Comparison of ENCODE assay signal across 15 cellular contexts in genomic region chr9:37149646-37150308, GRCh38. TPM values are rescaled to one million over a fixed set of nuclear protein-coding genes. Genes with fewer than 3 reads are reported as not detected.
A peak's percentile ranks its signal among the peaks of the same experiment; 100 is the strongest.
DNase-seq lines count a peak whose midpoint lies in the region; ATAC-seq and TF ChIP-seq lines count a peak whose summit lies in the region.
"Had no signal": no experiment of that assay in that cellular context is flagged by ENCODE, and none has a peak within 500 bp of the region (broad histone marks: within the 10 kb centered on the region; RNA-seq: fewer than 3 reads in every experiment).

No MANE protein-coding gene starts in this region.

- no peak overlapping the region for H3K23ac ChIP-seq in mesendoderm (ENCODE audit: low read length)

- H3K79me1 ChIP-seq in mesendoderm (ENCODE audit: low read length), result peaks cover 1% of the 10 kb centered on the region

- intact Hi-C loops in activated B cell treated with CpG ODN at 0.5 μM for 24 hours (cut with micrococcal nuclease), result loop anchor here (2.0 to 5.0 kb wide), 2 partner anchors 13 to 153 kb away; no protein-coding TSS in a partner anchor

- peaks cover 17% of the 10 kb centered on the region; the same call in 1 of the 2 replicates for H3K79me2 ChIP-seq in GM23338 (replicated peaks; ENCODE audit: insufficient read depth)
- H3K79me2 ChIP-seq in mesendoderm (ENCODE audit: control insufficient read depth, insufficient read depth, low read length), result no peaks in the 10 kb centered on the region

- WGBS in mesendoderm (ENCODE audit: extremely low coverage, insufficient coverage, low lambda C conversion rate), result no CpG with 5 or more reads among the region's 4 CpGs

- no peak for TF ChIP-seq CTCF in GM23338 (conservative IDR thresholded peaks at IDR 0.05; ENCODE audit: low read depth in 2 of 2)
- TF ChIP-seq CTCF in activated B cell treated with CpG ODN at 0.5 μM for 24 hours (IDR thresholded peaks at IDR 0.05), result no peak

- H3K4ac ChIP-seq in mesendoderm (ENCODE audit: low read depth, low read length), result no peak overlapping the region

- H3K4me2 ChIP-seq in GM23338 (peak overlapping the region; percentile 30; the same call in 1 of the 2 replicates), mesendoderm (ENCODE audit: low read length) (no peak overlapping the region)

- no peak for DNase-seq in CD4-positive, CD25-positive, alpha-beta regulatory T cell
- DNase-seq in GM23338 (ENCODE audit: low spot score), result peak; percentile 26
- DNase-seq in activated B cell treated with CpG ODN at 0.5 μM for 24 hours, result no peak
- peak; percentile 3 for DNase-seq in mesendoderm
- no peak for DNase-seq in NCI-H510A (lab: John Stamatoyannopoulos, UW)
- no peak for DNase-seq in DMS 273 treated with DMSO at 0.1 percent for 48 hours (lab: John Stamatoyannopoulos, UW)
- DNase-seq: C1 segment of cervical spinal cord, HCEC 1CT, NCI-H1105, NCI-H1930, NCI-H2171 treated with DMSO at 0.1 percent for 48 hours, SHP77 treated with DMSO at 0.1 percent for 48 hours had no signal

- no peak overlapping the region for H3K18ac ChIP-seq in mesendoderm (ENCODE audit: low read length)

- no peak overlapping the region for H4K8ac ChIP-seq in mesendoderm (ENCODE audit: low read depth, low read length)

- H2BK120ac ChIP-seq in mesendoderm (ENCODE audit: low read depth, low read length), result no peak overlapping the region

- no peaks in the 10 kb centered on the region for H3F3A ChIP-seq in GM23338 (replicated peaks; ENCODE audit: low read depth)

- no peak overlapping the region for H3K9ac ChIP-seq in mesendoderm (ENCODE audit: low read length)

- no peak overlapping the region for H2BK15ac ChIP-seq in mesendoderm (replicated peaks; ENCODE audit: low read depth)

- H3K9me3 ChIP-seq in CD4-positive, CD25-positive, alpha-beta regulatory T cell (ENCODE audit: control insufficient read depth in 2 of 2, low read length in 2 of 2), result no peaks in the 10 kb centered on the region

- H2AFZ ChIP-seq in GM23338, result no peak overlapping the region

- H2BK5ac ChIP-seq in mesendoderm (ENCODE audit: low read length), result no peak overlapping the region

- CTCF ChIA-PET in activated B cell treated with CpG ODN at 0.5 μM for 24 hours (lab: Charles Lee), result no interaction called here

- H3K4me1 ChIP-seq in CD4-positive, CD25-positive, alpha-beta regulatory T cell (ENCODE audit: control insufficient read depth, insufficient read depth, low read length, poor library complexity, severe bottlenecking), result peaks cover 40% of the 10 kb centered on the region
- H3K4me1 ChIP-seq in GM23338 (ENCODE audit: insufficient read depth) (peaks cover 25% of the 10 kb centered on the region; the same call in 1 of the 2 replicates), mesendoderm (ENCODE audit: control insufficient read depth, low read depth, low read length) (no peaks in the 10 kb centered on the region)

- H3K27ac Mint-ChIP-seq in CD4-positive, CD25-positive, alpha-beta regulatory T cell, result peak overlapping the region in 2 of 3 donors; percentile 44 to 74
- H3K27ac Mint-ChIP-seq in GM23338, result no peak overlapping the region
- H3K27ac Mint-ChIP-seq in activated B cell treated with CpG ODN at 0.5 μM for 24 hours, result peak overlapping the region; percentile 2

- H3K4me3 Mint-ChIP-seq in CD4-positive, CD25-positive, alpha-beta regulatory T cell, result no peak overlapping the region
- H3K4me3 Mint-ChIP-seq in GM23338, result 0 out of 3 replicates have a peak overlapping the region, but pooled peaks have one; percentile 0
- no peak overlapping the region for H3K4me3 Mint-ChIP-seq in activated B cell treated with CpG ODN at 0.5 μM for 24 hours

- no peaks in the 10 kb centered on the region for H3K27me3 ChIP-seq in CD4-positive, CD25-positive, alpha-beta regulatory T cell (ENCODE audit: control insufficient read depth, insufficient read depth, low read length)
- H3K27me3 ChIP-seq in GM23338 (ENCODE audit: insufficient read depth) (no peaks in the 10 kb centered on the region), mesendoderm (ENCODE audit: insufficient read depth, low read length, poor library complexity) (no peaks in the 10 kb centered on the region)

- H3K4me1 Mint-ChIP-seq in CD4-positive, CD25-positive, alpha-beta regulatory T cell, result peaks cover 38 to 63% (median 45%) of the 10 kb centered on the region in 4 donors
- H3K4me1 Mint-ChIP-seq in GM23338 (peaks cover 22% of the 10 kb centered on the region), activated B cell treated with CpG ODN at 0.5 μM for 24 hours (peaks cover 58% of the 10 kb centered on the region)

- no peak overlapping the region for H3K56ac ChIP-seq in mesendoderm (ENCODE audit: low read length)

- H3K36me3 Mint-ChIP-seq in CD4-positive, CD25-positive, alpha-beta regulatory T cell, result peaks cover 35% of the 10 kb centered on the region
- H3K36me3 Mint-ChIP-seq in GM23338 (ENCODE audit: low read depth) (peaks cover 12% of the 10 kb centered on the region), activated B cell treated with CpG ODN at 0.5 μM for 24 hours (ENCODE audit: low read depth) (peaks cover 44% of the 10 kb centered on the region)

- H3K36me3 ChIP-seq in CD4-positive, CD25-positive, alpha-beta regulatory T cell (ENCODE audit: control insufficient read depth, insufficient read depth, low read length), result peaks cover 10% of the 10 kb centered on the region
- H3K36me3 ChIP-seq in GM23338 (ENCODE audit: insufficient read depth), result no peaks in the 10 kb centered on the region
- no peaks in the 10 kb centered on the region for H3K36me3 ChIP-seq in mesendoderm (ENCODE audit: control insufficient read depth, insufficient read depth, low read length)

- no peak overlapping the region for H2AK5ac ChIP-seq in mesendoderm (ENCODE audit: low read length)

- no peak overlapping the region for H4K5ac ChIP-seq in mesendoderm (ENCODE audit: low read length)

- H3K4me3 ChIP-seq in CD4-positive, CD25-positive, alpha-beta regulatory T cell (ENCODE audit: low read depth, low read length), result no peak overlapping the region
- H3K4me3 ChIP-seq in GM23338, result no peak overlapping the region
- no peak overlapping the region for H3K4me3 ChIP-seq in mesendoderm (ENCODE audit: low read length)
- H3K4me3 ChIP-seq: GM12878, K562 had no signal

- H3K27me3 Mint-ChIP-seq in CD4-positive, CD25-positive, alpha-beta regulatory T cell, result no peaks in the 10 kb centered on the region
- H3K27me3 Mint-ChIP-seq in GM23338 (ENCODE audit: insufficient read depth, low read depth, poor library complexity) (no peaks in the 10 kb centered on the region), activated B cell treated with CpG ODN at 0.5 μM for 24 hours (no peaks in the 10 kb centered on the region)

- POLR2A ChIA-PET in activated B cell treated with CpG ODN at 0.5 μM for 24 hours (lab: Charles Lee), result interaction anchor here (0.9 kb wide), 1 partner anchor 13 kb away, joined by 10 read pairs; no protein-coding TSS in a partner anchor

- H3K27ac ChIP-seq in CD4-positive, CD25-positive, alpha-beta regulatory T cell (ENCODE audit: insufficient read depth, low read length, poor library complexity, severe bottlenecking), result no peak overlapping the region
- H3K27ac ChIP-seq in GM23338 (ENCODE audit: low read depth) (no peak overlapping the region), mesendoderm (ENCODE audit: low read depth, low read length) (no peak overlapping the region)

- no peaks in the 10 kb centered on the region for H3K9me2 ChIP-seq in GM23338 (ENCODE audit: insufficient read depth)

- ATAC-seq in CD4-positive, CD25-positive, alpha-beta regulatory T cell (ENCODE audit: low read depth in 2 of 2), result no peak
- ATAC-seq in GM23338 (peak; percentile 69), activated B cell treated with CpG ODN at 0.5 μM for 24 hours (ENCODE audit: low read depth) (no peak), GM19455 (IDR thresholded peaks at IDR 0.05; ENCODE audit: unreplicated experiment) (no peak)
- ATAC-seq: GM12878, K562 had no signal

- H3K9me3 Mint-ChIP-seq in CD4-positive, CD25-positive, alpha-beta regulatory T cell, result no peaks in the 10 kb centered on the region
- H3K9me3 Mint-ChIP-seq in GM23338 (no peaks in the 10 kb centered on the region), activated B cell treated with CpG ODN at 0.5 μM for 24 hours (no peaks in the 10 kb centered on the region)

- no peaks in the 10 kb centered on the region; the same call in 1 of the 2 replicates for H4K20me1 ChIP-seq in GM23338 (replicated peaks; ENCODE audit: insufficient read depth)

TF ChIP-seq in GM23338, 12 proteins besides CTCF, POLR2A, EP300 and RAD21 (continues in another document):
- no peak for TF ChIP-seq CREB1 (CRISPR knock-in tag; IDR thresholded peaks at IDR 0.05; ENCODE audit: low read depth)
- no peak for TF ChIP-seq EZH2phosphoT487 (IDR thresholded peaks at IDR 0.05; ENCODE audit: unreplicated experiment)
- no peak for TF ChIP-seq STAT1 (IDR thresholded peaks at IDR 0.05; ENCODE audit: unreplicated experiment)
- TF ChIP-seq JUNB (IDR thresholded peaks at IDR 0.05; ENCODE audit: unreplicated experiment), result no peak
- TF ChIP-seq ETS1 (IDR thresholded peaks at IDR 0.05), result no peak

RNA-seq across cellular contexts. Expression of gene ZCCHC7, which starts 29.4 kb away (rescaled TPM):
- total RNA-seq in CD4-positive, CD25-positive, alpha-beta regulatory T cell, result 43.6 TPM
- polyA plus RNA-seq in CD4-positive, CD25-positive, alpha-beta regulatory T cell, result 10 to 100 TPM; 32.3 to 38.6 (median 34.0) TPM
- total RNA-seq in GM23338 (2014; rRNA removed; shearing (Covaris generic)), result 26.7 and 29.8 TPM in 2 replicates
- 34.3 and 38.8 TPM in 2 replicates for polyA plus RNA-seq in GM23338 (2016; fragmentation: Nextera tagmentation; extraction: Ambion mirVana)
- 70.3 and 70.8 TPM in 2 replicates for total RNA-seq in activated B cell treated with CpG ODN at 0.5 μM for 24 hours
- 33.4 TPM for polyA plus RNA-seq in mesendoderm (2013, experiment 1 of 2)
- 33.7 TPM for polyA plus RNA-seq in mesendoderm (2013, experiment 2 of 2)

Comparison
In these comparisons a context has a peak if more than half of its experiments do, and no peak if none do; other contexts are left out.
1. DNase-seq: peak in GM23338 (single experiment) and mesendoderm (single experiment); none in CD4-positive, CD25-positive, alpha-beta regulatory T cell (0 of 3), activated B cell treated with CpG ODN at 0.5 μM for 24 hours (single experiment), NCI-H510A (single experiment) and DMS 273 treated with DMSO at 0.1 percent for 48 hours (single experiment).